ENCODE assay signal across 8 cellular contexts in genomic region chr17:82236142-82236971, GRCh38. TPM values are rescaled to one million over a fixed set of nuclear protein-coding genes. Genes with fewer than 3 reads are reported as not detected.
DNase-seq lines count a peak whose midpoint lies in the region; ATAC-seq and TF ChIP-seq lines count a peak whose summit lies in the region.

No MANE protein-coding gene starts in this region.

- H3K27ac Mint-ChIP-seq in activated CD4-positive, alpha-beta T cell treated with anti-CD3 and anti-CD28 coated beads, Interleukin-2, amount 10 ng/mL, durations not matched to agents 7 days and 5 days: peak overlapping the region; percentile 50

- H3K36me3 Mint-ChIP-seq in activated CD4-positive, alpha-beta T cell treated with anti-CD3 and anti-CD28 coated beads, Interleukin-2, amount 10 ng/mL, durations not matched to agents 7 days and 5 days (ENCODE audit: low read depth): peaks cover 14% of the 10 kb centered on the region

- H3K9me3 ChIP-seq in colonic mucosa: no peaks in the 10 kb centered on the region

- no peak overlapping the region for H3K27ac ChIP-seq in colonic mucosa

- peaks cover 14% of the 10 kb centered on the region for H3K36me3 ChIP-seq in GM06990 (ENCODE audit: control insufficient read depth, insufficient read depth, low read length)
- H3K36me3 ChIP-seq in colonic mucosa: peaks cover 9% of the 10 kb centered on the region

- H3K9ac ChIP-seq in colonic mucosa (ENCODE audit: low read depth in 2 of 2, low read length in 2 of 2): peak overlapping the region; percentile 26

- no peak overlapping the region for H3K4me3 Mint-ChIP-seq in activated CD4-positive, alpha-beta T cell treated with anti-CD3 and anti-CD28 coated beads, Interleukin-2, amount 10 ng/mL, durations not matched to agents 7 days and 5 days

- ATAC-seq in GM21360 (IDR thresholded peaks at IDR 0.05; ENCODE audit: unreplicated experiment) (no peak), GM19023 (IDR thresholded peaks at IDR 0.05; ENCODE audit: unreplicated experiment) (no peak)

- POLR2A ChIA-PET in activated CD4-positive, alpha-beta T cell treated with anti-CD3 and anti-CD28 coated beads, Interleukin-2, amount 10 ng/mL, durations not matched to agents 7 days and 5 days (lab: Charles Lee): no interaction called here

- peak; percentile 36 for DNase-seq in GM06990 (ENCODE audit: extremely low read depth, insufficient read length)
- DNase-seq in NCI-H2081 treated with DMSO at 0.1 percent for 48 hours (lab: John Stamatoyannopoulos, UW): peak; percentile 25
- peak; percentile 74 for DNase-seq in activated CD4-positive, alpha-beta T cell treated with anti-CD3 and anti-CD28 coated beads, Interleukin-2, amount 10 ng/mL, durations not matched to agents 7 days and 5 days
- DNase-seq in colonic mucosa: peak; percentile 78
- DNase-seq in medulla oblongata (ENCODE audit: extremely low spot score): peak; percentile 78
- peak; percentile 42 to 82 (median 59) for DNase-seq in stimulated activated naive CD4-positive, alpha-beta T cell (lab: John Stamatoyannopoulos, UW)

- CTCF ChIA-PET in activated CD4-positive, alpha-beta T cell treated with anti-CD3 and anti-CD28 coated beads, Interleukin-2, amount 10 ng/mL, durations not matched to agents 7 days and 5 days (lab: Charles Lee): interaction anchor here (0.8 to 2.3 kb wide), 34 partner anchors 9 to 277 kb away, joined by 3 to 14 read pairs (median 4); partner anchors contain the start of genes CD7, CSNK1D and DCXR

- no peaks in the 10 kb centered on the region for H3K27me3 Mint-ChIP-seq in activated CD4-positive, alpha-beta T cell treated with anti-CD3 and anti-CD28 coated beads, Interleukin-2, amount 10 ng/mL, durations not matched to agents 7 days and 5 days

- no peaks in the 10 kb centered on the region for H3K9me3 Mint-ChIP-seq in activated CD4-positive, alpha-beta T cell treated with anti-CD3 and anti-CD28 coated beads, Interleukin-2, amount 10 ng/mL, durations not matched to agents 7 days and 5 days

- no peak overlapping the region for H3K4me3 ChIP-seq in GM06990 (replicated peaks; ENCODE audit: low read depth, low read length)
- no peak overlapping the region for H3K4me3 ChIP-seq in colonic mucosa

- peaks cover 51% of the 10 kb centered on the region for H3K4me1 ChIP-seq in colonic mucosa

- intact Hi-C loops in colonic mucosa (cut with DNase I): loop anchor here (2.0 kb wide), 1 partner anchor 84 kb away; no protein-coding TSS in a partner anchor

- peaks cover 53% of the 10 kb centered on the region for H3K4me1 Mint-ChIP-seq in activated CD4-positive, alpha-beta T cell treated with anti-CD3 and anti-CD28 coated beads, Interleukin-2, amount 10 ng/mL, durations not matched to agents 7 days and 5 days

- H3K27me3 ChIP-seq in GM06990 (replicated peaks; ENCODE audit: control insufficient read depth, insufficient read depth, low read length) (no peaks in the 10 kb centered on the region), colonic mucosa (no peaks in the 10 kb centered on the region)

- TF ChIP-seq CTCF in GM06990 (IDR thresholded peaks at IDR 0.05; ENCODE audit: insufficient read depth, low read length, poor library complexity, severe bottlenecking) (peak; percentile 94), colonic mucosa (IDR thresholded peaks at IDR 0.05) (peak; percentile 76)

RNA-seq across cellular contexts. Expression of gene SLC16A3, which starts 7.5 kb away (rescaled TPM):
- 100 to 1,000 TPM; 104 to 140 TPM for total RNA-seq in activated CD4-positive, alpha-beta T cell treated with anti-CD3 and anti-CD28 coated beads, Interleukin-2, amount 10 ng/mL, durations not matched to agents 7 days and 5 days
- 100 to 1,000 TPM; 148 to 298 TPM for total RNA-seq in colonic mucosa

RNA-seq across cellular contexts. Expression of gene CCDC57, which starts 23.7 kb away (rescaled TPM):
- total RNA-seq in activated CD4-positive, alpha-beta T cell treated with anti-CD3 and anti-CD28 coated beads, Interleukin-2, amount 10 ng/mL, durations not matched to agents 7 days and 5 days: 10 to 100 TPM; 60.5 to 69.7 TPM
- total RNA-seq in colonic mucosa: 10 to 100 TPM; 24.5 to 46.1 TPM

RNA-seq across cellular contexts. Expression of gene CSNK1D, which starts 37.1 kb away (rescaled TPM):
- 100 to 1,000 TPM; 115 to 142 TPM for total RNA-seq in activated CD4-positive, alpha-beta T cell treated with anti-CD3 and anti-CD28 coated beads, Interleukin-2, amount 10 ng/mL, durations not matched to agents 7 days and 5 days
- 100 to 1,000 TPM; 136 to 138 TPM for total RNA-seq in colonic mucosa

Comparison
In these comparisons a context has a peak if more than half of its experiments do, and no peak if none do; other contexts are left out.
1. DNase-seq: peak in every context shown above with its lines; median percentile 78 in colonic mucosa; 78 in medulla oblongata; 74 in activated CD4-positive, alpha-beta T cell treated with anti-CD3 and anti-CD28 coated beads, Interleukin-2, amount 10 ng/mL, durations not matched to agents 7 days and 5 days; 59 in stimulated activated naive CD4-positive, alpha-beta T cell; 36 in GM06990; 25 in NCI-H2081 treated with DMSO at 0.1 percent for 48 hours.